Comparison of ENCODE assay signal across 11 cellular contexts in genomic region chr22:46622081-46622521, GRCh38. TPM values are rescaled to one million over a fixed set of nuclear protein-coding genes. Genes with fewer than 3 reads are reported as not detected.
DNase-seq lines count a peak whose midpoint lies in the region; ATAC-seq and TF ChIP-seq lines count a peak whose summit lies in the region.
"Had no signal": no experiment of that assay in that cellular context is flagged by ENCODE, and none has a peak within 500 bp of the region (broad histone marks: within the 10 kb centered on the region; RNA-seq: fewer than 3 reads in every experiment).

No MANE protein-coding gene starts in this region.

- TF ChIP-seq CTCF in nephron (IDR thresholded peaks at IDR 0.05; ENCODE audit: unreplicated experiment in 3 of 3) (no peak), Peyer's patch (IDR thresholded peaks at IDR 0.05) (no peak)

- H3K4me3 Mint-ChIP-seq in nephron (no peak overlapping the region), T-helper 17 cell (no peak overlapping the region)
- H3K4me3 Mint-ChIP-seq: stimulated activated naive CD8-positive, alpha-beta T cell treated with anti-CD3 and anti-CD28 coated beads, Interleukin-15, Interleukin-2, amounts not matched to agents 100 ng/mL and 50 ng/mL, for 24 hours had no signal

- H3K27me3 Mint-ChIP-seq in nephron (ENCODE audit: low read depth) (no peaks in the 10 kb centered on the region), T-helper 17 cell (no peaks in the 10 kb centered on the region)
- H3K27me3 Mint-ChIP-seq: stimulated activated naive CD8-positive, alpha-beta T cell treated with anti-CD3 and anti-CD28 coated beads, Interleukin-15, Interleukin-2, amounts not matched to agents 100 ng/mL and 50 ng/mL, for 24 hours had no signal

- no peaks in the 10 kb centered on the region for H3K9me3 Mint-ChIP-seq in nephron
- H3K9me3 Mint-ChIP-seq: stimulated activated naive CD8-positive, alpha-beta T cell treated with anti-CD3 and anti-CD28 coated beads, Interleukin-15, Interleukin-2, amounts not matched to agents 100 ng/mL and 50 ng/mL, for 24 hours had no signal

- no peak overlapping the region for H3K4me3 ChIP-seq in Peyer's patch

- TF ChIP-seq POLR2A in Peyer's patch (IDR thresholded peaks at IDR 0.05): no peak

- H3K27me3 ChIP-seq in Peyer's patch: no peaks in the 10 kb centered on the region

- peaks cover 0 to 6% (median 0%) of the 10 kb centered on the region in 3 donors for H3K36me3 ChIP-seq in Peyer's patch

- H3K36me3 Mint-ChIP-seq in nephron (ENCODE audit: low read depth) (no peaks in the 10 kb centered on the region), T-helper 17 cell (ENCODE audit: low read depth) (no peaks in the 10 kb centered on the region)

- H3K9me3 ChIP-seq in Peyer's patch: no peaks in the 10 kb centered on the region
- no peaks in the 10 kb centered on the region for H3K9me3 ChIP-seq in T-helper 17 cell (ENCODE audit: control insufficient read depth, low read length, poor library complexity, severe bottlenecking)

- H3K4me1 Mint-ChIP-seq in nephron (peaks cover 12% of the 10 kb centered on the region), T-helper 17 cell (peaks cover 9% of the 10 kb centered on the region)

- peak overlapping the region; percentile 70 to 82 (median 80) for H3K27ac Mint-ChIP-seq in nephron
- H3K27ac Mint-ChIP-seq in T-helper 17 cell: no peak overlapping the region
- H3K27ac Mint-ChIP-seq: stimulated activated naive CD8-positive, alpha-beta T cell treated with anti-CD3 and anti-CD28 coated beads, Interleukin-15, Interleukin-2, amounts not matched to agents 100 ng/mL and 50 ng/mL, for 24 hours had no signal

- H3K27ac ChIP-seq in epithelial cell of prostate: no peak overlapping the region
- H3K27ac ChIP-seq in Peyer's patch: peak overlapping the region in 2 of 4 donors; percentile 22 to 35
- H3K27ac ChIP-seq: C4-2B had no signal

- DNase-seq in C1 segment of cervical spinal cord (lab: John Stamatoyannopoulos, UW): peak in 11 of 14 donors; percentile 20 to 81 (median 53)
- DNase-seq in NOMO-1 treated with dmso at 0.1 percent for 144 hours (lab: John Stamatoyannopoulos, UW; ENCODE audit: unreplicated experiment): peak; percentile 49
- DNase-seq in epithelial cell of prostate (ENCODE audit: low read depth, low spot score): peak; percentile 26
- DNase-seq in Peyer's patch: no peak
- DNase-seq in T-helper 17 cell: no peak
- DNase-seq in NCI-H1436 treated with DMSO at 0.1 percent for 48 hours (lab: John Stamatoyannopoulos, UW): no peak
- no peak for DNase-seq in hepatic stellate cell (ENCODE audit: low spot score)
- DNase-seq: mesenchymal stem cell had no signal

- peaks cover 0 to 38% (median 0%) of the 10 kb centered on the region in 4 donors for H3K4me1 ChIP-seq in Peyer's patch

- ATAC-seq in T-helper 17 cell: no peak

RNA-seq across cellular contexts. Expression of gene GRAMD4, which starts 1.9 kb away (rescaled TPM):
- total RNA-seq in Peyer's patch (100 to 1,000 TPM in 3 of 4 donors, 10 to 100 TPM in 1; 98.2 to 428 (median 422) TPM), T-helper 17 cell (10 to 100 TPM; 14.2 to 14.5 TPM)

Comparison
In these comparisons a context has a peak if more than half of its experiments do, and no peak if none do; other contexts are left out.
1. DNase-seq: peak in C1 segment of cervical spinal cord (11 of 14), NOMO-1 treated with dmso at 0.1 percent for 144 hours (single experiment) and epithelial cell of prostate (single experiment); none in Peyer's patch (0 of 3), T-helper 17 cell (0 of 3), NCI-H1436 treated with DMSO at 0.1 percent for 48 hours (single experiment) and hepatic stellate cell (single experiment).
2. RNA of gene GRAMD4, which starts 1.9 kb away (total RNA-seq): 98.2 to 428 TPM in Peyer's patch; 14.2 to 14.5 TPM in T-helper 17 cell; every median in the first group is over 4 times any median in the second.